1 cellular context compared by ENCODE assay signal in genomic region chr1:62247391-62248168, GRCh38.
TF ChIP-seq lines count a peak whose summit lies in the region.

No MANE protein-coding gene starts in this region.

TF ChIP-seq in SK-N-SH treated with all-trans-retinoic acid at 6 μM for 48 hours, 23 proteins besides CTCF, POLR2A, EP300 and RAD21 (continued from another document):
- TF ChIP-seq, protein P1, sequence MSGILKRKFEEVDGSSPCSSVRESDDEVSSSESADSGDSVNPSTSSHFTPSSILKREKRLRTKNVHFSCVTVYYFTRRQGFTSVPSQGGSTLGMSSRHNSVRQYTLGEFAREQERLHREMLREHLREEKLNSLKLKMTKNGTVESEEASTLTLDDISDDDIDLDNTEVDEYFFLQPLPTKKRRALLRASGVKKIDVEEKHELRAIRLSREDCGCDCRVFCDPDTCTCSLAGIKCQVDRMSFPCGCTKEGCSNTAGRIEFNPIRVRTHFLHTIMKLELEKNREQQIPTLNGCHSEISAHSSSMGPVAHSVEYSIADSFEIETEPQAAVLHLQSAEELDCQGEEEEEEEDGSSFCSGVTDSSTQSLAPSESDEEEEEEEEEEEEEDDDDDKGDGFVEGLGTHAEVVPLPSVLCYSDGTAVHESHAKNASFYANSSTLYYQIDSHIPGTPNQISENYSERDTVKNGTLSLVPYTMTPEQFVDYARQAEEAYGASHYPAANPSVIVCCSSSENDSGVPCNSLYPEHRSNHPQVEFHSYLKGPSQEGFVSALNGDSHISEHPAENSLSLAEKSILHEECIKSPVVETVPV (CRISPR knock-in tag; IDR thresholded peaks at IDR 0.05), result no peak
TF ChIP-seq in SK-N-SH treated with all-trans-retinoic acid at 6 μM for 48 hours: peak in this region for 0.
